9 cellular contexts compared by ENCODE assay signal in genomic region chr3:102057781-102058421, GRCh38.
DNase-seq lines count a peak whose midpoint lies in the region; ATAC-seq lines count a peak whose summit lies in the region.
"Had no signal": no experiment of that assay in that cellular context is flagged by ENCODE, and none has a peak within 500 bp of the region (broad histone marks: within the 10 kb centered on the region; RNA-seq: fewer than 3 reads in every experiment).

No MANE protein-coding gene starts in this region.

- DNase-seq in cerebellar cortex (ENCODE audit: low spot score), result no peak
- DNase-seq in OCI-M2 (lab: John Stamatoyannopoulos, UW; ENCODE audit: unreplicated experiment), result no peak
- no peak for DNase-seq in COR-L47 (lab: John Stamatoyannopoulos, UW)
- no peak for DNase-seq in NCI-H526 (lab: John Stamatoyannopoulos, UW)
- DNase-seq: NCI-H1436 treated with DMSO at 0.1 percent for 48 hours had no signal

- ATAC-seq in GM18517 (IDR thresholded peaks at IDR 0.05; ENCODE audit: unreplicated experiment) (peak; percentile 82), GM21381 (IDR thresholded peaks at IDR 0.05; ENCODE audit: unreplicated experiment) (peak; percentile 77), HG03342 (IDR thresholded peaks at IDR 0.05; ENCODE audit: unreplicated experiment) (peak; percentile 83), esophagus mucosa (peak; percentile 57)
